Comparison of ENCODE assay signal across 1 cellular context in the genomic region with DNA sequence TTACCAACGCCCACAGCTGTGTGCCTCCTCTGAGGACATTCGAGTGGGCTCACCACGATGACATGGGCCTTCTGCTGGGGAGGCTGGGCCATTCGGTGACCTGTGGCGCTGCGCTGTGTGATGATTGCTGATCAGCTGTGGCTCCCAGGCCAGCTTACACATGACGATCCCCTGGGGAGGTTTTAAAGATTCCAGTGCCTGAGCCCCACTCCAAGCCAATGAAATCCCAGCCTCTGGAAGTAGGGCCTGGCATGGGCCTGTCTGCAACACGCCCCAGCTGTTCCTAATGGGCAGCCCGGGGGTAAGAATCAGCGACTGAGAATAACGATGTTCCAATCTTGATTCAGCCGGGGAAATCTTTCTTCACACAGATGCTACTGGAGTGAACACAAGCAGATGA.
TF ChIP-seq lines count a peak whose summit lies in the region.

No MANE protein-coding gene starts in this region.

TF ChIP-seq in IMR-90, 13 proteins besides CTCF, POLR2A, EP300 and RAD21:
- no peak for TF ChIP-seq MXI1 (IDR thresholded peaks at IDR 0.05; ENCODE audit: borderline replicate concordance, low read depth, low read length)
- no peak for TF ChIP-seq MAZ (IDR thresholded peaks at IDR 0.05; ENCODE audit: borderline replicate concordance, low read depth, low read length)
- TF ChIP-seq, protein P1, sequence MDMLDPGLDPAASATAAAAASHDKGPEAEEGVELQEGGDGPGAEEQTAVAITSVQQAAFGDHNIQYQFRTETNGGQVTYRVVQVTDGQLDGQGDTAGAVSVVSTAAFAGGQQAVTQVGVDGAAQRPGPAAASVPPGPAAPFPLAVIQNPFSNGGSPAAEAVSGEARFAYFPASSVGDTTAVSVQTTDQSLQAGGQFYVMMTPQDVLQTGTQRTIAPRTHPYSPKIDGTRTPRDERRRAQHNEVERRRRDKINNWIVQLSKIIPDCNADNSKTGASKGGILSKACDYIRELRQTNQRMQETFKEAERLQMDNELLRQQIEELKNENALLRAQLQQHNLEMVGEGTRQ (IDR thresholded peaks at IDR 0.05; ENCODE audit: low read depth, low read length) = no peak
- TF ChIP-seq ELK1 (IDR thresholded peaks at IDR 0.05; ENCODE audit: borderline replicate concordance, low read depth, low read length) = no peak
- no peak for TF ChIP-seq CEBPB (IDR thresholded peaks at IDR 0.05; ENCODE audit: low read depth, low read length)
- no peak for TF ChIP-seq CHD1 (IDR thresholded peaks at IDR 0.05; ENCODE audit: low read depth, low read length)
- TF ChIP-seq RFX5 (IDR thresholded peaks at IDR 0.05; ENCODE audit: low read depth, low read length) = no peak
